9 cellular contexts compared by ENCODE assay signal in the genomic region with DNA sequence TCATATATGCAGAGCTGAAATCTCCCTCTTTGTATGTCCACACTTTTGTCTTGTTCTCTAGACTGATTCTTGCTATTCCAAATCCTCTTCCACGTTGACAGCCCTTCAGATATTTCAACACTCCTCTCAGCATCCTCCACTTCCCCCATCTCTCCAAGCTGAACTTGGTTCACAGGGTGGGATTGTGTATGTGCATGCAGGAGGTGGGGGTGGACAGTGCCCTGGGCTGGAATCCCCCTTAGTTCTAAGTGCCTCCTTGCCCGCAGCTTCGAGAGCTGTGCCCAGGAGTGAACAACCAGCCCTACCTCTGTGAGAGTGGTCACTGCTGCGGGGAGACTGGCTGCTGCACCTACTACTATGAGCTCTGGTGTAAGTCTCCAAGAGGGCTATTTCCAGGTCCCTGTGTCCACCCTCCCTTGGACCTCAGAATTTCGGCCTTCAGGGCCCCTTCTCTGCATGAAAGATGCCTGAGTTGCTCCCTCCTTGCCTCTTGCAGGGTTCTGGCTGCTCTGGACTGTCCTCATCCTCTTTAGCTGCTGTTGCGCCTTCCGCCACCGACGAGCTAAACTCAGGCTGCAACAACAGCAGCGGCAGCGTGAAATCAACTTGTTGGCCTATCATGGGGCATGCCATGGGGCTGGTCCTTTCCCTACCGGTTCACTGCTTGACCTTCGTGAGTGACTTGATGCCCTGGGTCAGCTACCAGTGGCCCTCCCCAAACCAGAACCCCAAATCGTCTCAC. TPM values are rescaled to one million over a fixed set of nuclear protein-coding genes. Genes with fewer than 3 reads are reported as not detected.
DNase-seq lines count a peak whose midpoint lies in the region; ATAC-seq, FAIRE-seq and TF ChIP-seq lines count a peak whose summit lies in the region.
"Had no signal": no experiment of that assay in that cellular context is flagged by ENCODE, and none has a peak within 500 bp of the region (broad histone marks: within the 10 kb centered on the region; RNA-seq: fewer than 3 reads in every experiment).

No MANE protein-coding gene starts in this region.

- no peaks in the 10 kb centered on the region for H3K4me1 ChIP-seq in BE2C
- H3K4me1 ChIP-seq in HEK293 (ENCODE audit: control insufficient read depth, insufficient read depth, low read length), result peaks cover 5% of the 10 kb centered on the region
- peaks cover 10 to 41% of the 10 kb centered on the region in 2 experiments for H3K4me1 ChIP-seq in K562 (replicated peaks in 1 of 2; ENCODE audit: control insufficient read depth in 2 of 2, insufficient read depth in 2 of 2, low read length in 2 of 2)
- H3K4me1 ChIP-seq in mucosa of rectum (ENCODE audit: control insufficient read depth in 2 of 2, insufficient read depth in 2 of 2, low read length in 2 of 2), result peaks cover 31 to 33% of the 10 kb centered on the region in 2 donors

- TF ChIP-seq EP300 in K562 (IDR thresholded peaks at IDR 0.05; ENCODE audit: low read length), result no peak

- in situ Hi-C loops in K562 (cut with MboI), result no loop called here

- DNase-seq in BE2C (no peak), K562 (ENCODE audit: extremely low read depth in 1 of 4, low spot score in 3 of 4) (no peak), frontal cortex (ENCODE audit: low spot score in 2 of 2) (no peak), H54 (ENCODE audit: insufficient read length, low spot score) (no peak)
- no peak for DNase-seq in stimulated activated CD4-positive, alpha-beta T cell treated with anti-CD3 and anti-CD28 coated beads, Interleukin-4, amount 100 ng/mL, for 24 hours
- DNase-seq: effector CD8-positive, alpha-beta T cell had no signal

- H3K36me3 ChIP-seq in BE2C (no peaks in the 10 kb centered on the region; the same call in 1 of the 2 replicates), HEK293 (ENCODE audit: control insufficient read depth in 2 of 2, insufficient read depth in 1 of 2, low read length in 2 of 2) (peaks cover 0 to 35% of the 10 kb centered on the region in 2 experiments; a peak in 1 of 3 replicates), K562 (ENCODE audit: control insufficient read depth, insufficient read depth, low read length) (peaks cover 35% of the 10 kb centered on the region), mucosa of rectum (ENCODE audit: control insufficient read depth in 2 of 2, insufficient read depth in 2 of 2, low read length in 2 of 2) (peaks cover 8 to 20% of the 10 kb centered on the region in 2 donors)

- FAIRE-seq in K562 (lab: Jason Lieb, UNC), result no peak
- FAIRE-seq in frontal cortex (lab: Jason Lieb, UNC), result no peak
- FAIRE-seq in H54 (lab: Jason Lieb, UNC), result no peak

- intact Hi-C loops in K562 (cut with micrococcal nuclease), result no loop called here

- H3K79me2 ChIP-seq in K562 (ENCODE audit: control insufficient read depth, insufficient read depth, low read length), result peaks cover 21% of the 10 kb centered on the region

- 49% methylated on average over 14 of the region's 14 CpGs for WGBS in K562 (ENCODE audit: insufficient coverage, low coverage, missing lambda C conversion rate)

- no peaks in the 10 kb centered on the region for H3K9me1 ChIP-seq in K562 (ENCODE audit: control insufficient read depth, insufficient read depth, low read length)

- no peak overlapping the region for H2AFZ ChIP-seq in K562 (ENCODE audit: low read depth, low read length)

- TF ChIP-seq RAD21 in K562 (CRISPR knock-in tag; conservative IDR thresholded peaks at IDR 0.05 in 1 of 2, IDR thresholded peaks at IDR 0.05 in 1 of 2), result no peak

- TF ChIP-seq CTCF in BE2C (IDR thresholded peaks at IDR 0.05; ENCODE audit: low read depth, low read length) (no peak), HEK293 (tag by site-specific recombination; IDR thresholded peaks at IDR 0.05) (no peak), K562 (IDR thresholded peaks at IDR 0.05 in 2 of 3, conservative IDR thresholded peaks at IDR 0.05 in 1 of 3; ENCODE audit: insufficient read depth in 2 of 3, low read depth in 1 of 3, low read length in 3 of 3) (no peak)

- H3K27me3 ChIP-seq in BE2C (no peaks in the 10 kb centered on the region), K562 (ENCODE audit: control insufficient read depth in 2 of 2, insufficient read depth in 2 of 2, low read length in 2 of 2) (no peaks in the 10 kb centered on the region), mucosa of rectum (ENCODE audit: control insufficient read depth in 2 of 2, insufficient read depth in 2 of 2, low read length in 2 of 2) (no peaks in the 10 kb centered on the region)

- BruUV-seq in K562 (replicated peaks; lab: Mats Ljungman, UMichigan), result no TSS peak

- H3K9ac ChIP-seq in K562 (ENCODE audit: insufficient read depth in 1 of 2, low read depth in 2 of 2, low read length in 2 of 2), result 0 out of 4 replicates have a peak overlapping the region, but pooled peaks of 1 of the 2 experiments have one; percentile 67
- H3K9ac ChIP-seq in mucosa of rectum (ENCODE audit: low read depth in 1 of 2, low read length in 2 of 2), result peak overlapping the region in 1 of 2 donors; percentile 41

- H4K20me1 ChIP-seq in K562 (replicated peaks; ENCODE audit: control insufficient read depth, insufficient read depth, low read length), result no peaks in the 10 kb centered on the region; the same call in 1 of the 2 replicates

- ATAC-seq in K562 (no peak), HG03095 (IDR thresholded peaks at IDR 0.05; ENCODE audit: unreplicated experiment) (no peak)

- POLR2A ChIA-PET in HEK293 (lab: Yijun Ruan, JAX), result interaction anchor here (0.5 to 3.8 kb wide), 11 partner anchors 10 to 130 kb away, joined by 3 to 44 read pairs (median 4); partner anchors contain the start of genes AUP1, CCDC142, HTRA2 and LOXL3
- POLR2A ChIA-PET in K562 (lab: Yijun Ruan, JAX), result interaction anchor here (0.6 to 2.5 kb wide), 6 partner anchors 22 to 433 kb away, joined by 3 to 12 read pairs (median 4); partner anchors contain the start of genes AUP1, C2orf81, HTRA2 and WDR54

- H3K9me3 ChIP-seq in BE2C (no peaks in the 10 kb centered on the region), HEK293 (ENCODE audit: control insufficient read depth, insufficient read depth, low read depth, low read length) (no peaks in the 10 kb centered on the region), K562 (replicated peaks; ENCODE audit: control insufficient read depth, insufficient read depth, low read depth, low read length) (no peaks in the 10 kb centered on the region), mucosa of rectum (ENCODE audit: control insufficient read depth in 2 of 2, low read length in 2 of 2) (no peaks in the 10 kb centered on the region)

- peak; percentile 67 for TF ChIP-seq POLR2A in K562 (conservative IDR thresholded peaks at IDR 0.05)
- TF ChIP-seq POLR2A in H54 (IDR thresholded peaks at IDR 0.05; ENCODE audit: low read depth, low read length), result no peak

- 0 out of 2 replicates have a peak overlapping the region, but pooled peaks have one; percentile 6 for H3K27ac ChIP-seq in HEK293 (ENCODE audit: extremely low read depth, low read depth, low read length)
- no peak overlapping the region for H3K27ac ChIP-seq in K562 (ENCODE audit: extremely low read depth, low read depth, low read length)
- H3K27ac ChIP-seq in mucosa of rectum (ENCODE audit: low read depth in 2 of 2, low read length in 2 of 2), result no peak overlapping the region

- CTCF ChIA-PET in HEK293 (lab: Yijun Ruan, JAX), result interaction anchor here (1.0 kb wide), 1 partner anchor 67 kb away, joined by 3 read pairs; no protein-coding TSS in a partner anchor
- CTCF ChIA-PET in K562 (lab: Yijun Ruan, JAX; ENCODE audit: low intra/inter-chr PET ratio), result no interaction called here

- no peak overlapping the region for H3K4me2 ChIP-seq in K562 (ENCODE audit: insufficient read depth, low read length)

- H3K4me3 ChIP-seq in BE2C (ENCODE audit: low read depth, low read length), result peak overlapping the region; percentile 85; the same call in 1 of the 2 replicates
- H3K4me3 ChIP-seq in HEK293 (ENCODE audit: low read depth, low read length), result peak overlapping the region; percentile 82
- H3K4me3 ChIP-seq in K562, result no peak overlapping the region; the same call in 1 of the 2 replicates
- H3K4me3 ChIP-seq in mucosa of rectum (ENCODE audit: low read length in 2 of 2), result peak overlapping the region; percentile 82 to 91

RNA-seq across cellular contexts. Expression of gene WBP1, which starts 1.3 kb away (rescaled TPM):
- polyA plus RNA-seq in BE2C (2012; ENCODE audit: insufficient read depth, insufficient read length, low read depth), result 160 TPM
- 26.2 and 59.3 TPM in 2 replicates for total RNA-seq in K562 (2011; cell fraction: chromatin; rRNA removed; ENCODE audit: low replicate concordance)
- total RNA-seq in K562 (2011; cell fraction: nucleolus; rRNA removed), result 35.9 and 44.2 TPM in 2 replicates
- 43.1 and 47.5 TPM in 2 replicates for total RNA-seq in K562 (2011; cell fraction: nucleoplasm; rRNA removed)
- total RNA-seq in K562 (2014; rRNA removed) (12.9 and 14.2 TPM in 2 replicates), K562 (2014; rRNA removed; fragmentation: Illumina TruSeq; extraction: Trizol) (6.8 and 9.0 TPM in 2 replicates), K562 (2015; rRNA removed; fragmentation: Illumina TruSeq; extraction: Trizol) (10.3 TPM in 2 replicates), K562 (2021) (21.4 and 21.5 TPM in 2 replicates), frontal cortex (24.9 TPM)
- polyA plus RNA-seq in K562 (2011; rRNA removed) (19.9 and 21.9 TPM in 2 replicates), K562 (2014; fragmentation: Illumina TruSeq; extraction: Trizol) (19.8 and 20.5 TPM in 2 replicates), K562 (2014; fragmentation: Nextera tagmentation; extraction: Ambion mirVana) (1 to 10 TPM; 1.9 to 2.1 TPM), K562 (2014; rRNA removed) (27.7 and 34.5 TPM in 2 replicates)
- 25.5 and 43.6 TPM in 2 replicates for polyA plus RNA-seq in K562 (2011; cell fraction: cytosol; rRNA removed)
- 176 and 310 TPM in 2 replicates for polyA plus RNA-seq in K562 (2011; cell fraction: nucleus; rRNA removed)
- 25.5 and 36.8 TPM in 2 replicates for polyA plus RNA-seq in K562 (2012)
- 5.8 and 7.0 TPM in 2 replicates for polyA minus RNA-seq in K562 (2011; rRNA and poly(A)+ RNA removed)
- 3.4 and 5.9 TPM in 2 replicates for polyA minus RNA-seq in K562 (2011; cell fraction: cytosol; rRNA and poly(A)+ RNA removed)
- 17.2 and 23.6 TPM in 2 replicates for polyA minus RNA-seq in K562 (2011; cell fraction: nucleus; rRNA and poly(A)+ RNA removed)

RNA-seq across cellular contexts. Expression of gene INO80B, which starts 4.7 kb away (rescaled TPM):
- 20.6 TPM for polyA plus RNA-seq in BE2C (2012; ENCODE audit: insufficient read depth, insufficient read length, low read depth)
- 23.9 and 33.5 TPM in 2 replicates for total RNA-seq in K562 (2011; cell fraction: chromatin; rRNA removed; ENCODE audit: low replicate concordance)
- 19.1 and 19.8 TPM in 2 replicates for total RNA-seq in K562 (2011; cell fraction: nucleolus; rRNA removed)
- 14.8 and 21.1 TPM in 2 replicates for total RNA-seq in K562 (2011; cell fraction: nucleoplasm; rRNA removed)
- total RNA-seq in K562 (2014; rRNA removed) (9.0 and 14.3 TPM in 2 replicates), K562 (2014; rRNA removed; fragmentation: Illumina TruSeq; extraction: Trizol) (17.1 and 17.9 TPM in 2 replicates), K562 (2015; rRNA removed; fragmentation: Illumina TruSeq; extraction: Trizol) (9.9 and 10.6 TPM in 2 replicates), K562 (2021) (18.4 and 22.6 TPM in 2 replicates), frontal cortex (9.8 TPM)
- polyA plus RNA-seq in K562 (2011; rRNA removed) (5.9 and 8.9 TPM in 2 replicates), K562 (2014; fragmentation: Illumina TruSeq; extraction: Trizol) (8.5 and 10.0 TPM in 2 replicates), K562 (2014; fragmentation: Nextera tagmentation; extraction: Ambion mirVana) (under 1 TPM; 0.41 to 0.66 TPM), K562 (2014; rRNA removed) (11.0 and 11.5 TPM in 2 replicates)
- 1.9 and 5.8 TPM in 2 replicates for polyA plus RNA-seq in K562 (2011; cell fraction: cytosol; rRNA removed)
- polyA plus RNA-seq in K562 (2011; cell fraction: nucleus; rRNA removed), result 33.7 and 52.6 TPM in 2 replicates
- 11.7 and 21.7 TPM in 2 replicates for polyA plus RNA-seq in K562 (2012)
- 3.9 and 8.4 TPM in 2 replicates for polyA minus RNA-seq in K562 (2011; rRNA and poly(A)+ RNA removed)
- 0.95 TPM in 1 of 2 replicates, not detected in the other for polyA minus RNA-seq in K562 (2011; cell fraction: cytosol; rRNA and poly(A)+ RNA removed)
- polyA minus RNA-seq in K562 (2011; cell fraction: nucleus; rRNA and poly(A)+ RNA removed), result 11.1 and 15.1 TPM in 2 replicates

RNA-seq across cellular contexts. Expression of gene MOGS, which starts 5.6 kb away (rescaled TPM):
- polyA plus RNA-seq in BE2C (2012; ENCODE audit: insufficient read depth, insufficient read length, low read depth), result 65.7 TPM
- 113 and 233 TPM in 2 replicates for total RNA-seq in K562 (2011; cell fraction: chromatin; rRNA removed; ENCODE audit: low replicate concordance)
- total RNA-seq in K562 (2011; cell fraction: nucleolus; rRNA removed), result 186 and 214 TPM in 2 replicates
- 140 and 145 TPM in 2 replicates for total RNA-seq in K562 (2011; cell fraction: nucleoplasm; rRNA removed)
- total RNA-seq in K562 (2014; rRNA removed) (44.5 and 51.0 TPM in 2 replicates), K562 (2014; rRNA removed; fragmentation: Illumina TruSeq; extraction: Trizol) (22.2 and 29.4 TPM in 2 replicates), K562 (2015; rRNA removed; fragmentation: Illumina TruSeq; extraction: Trizol) (35.3 TPM in 2 replicates), K562 (2021) (61.2 and 62.3 TPM in 2 replicates), frontal cortex (26.9 TPM)
- polyA plus RNA-seq in K562 (2011; rRNA removed) (34.2 and 46.0 TPM in 2 replicates), K562 (2014; fragmentation: Illumina TruSeq; extraction: Trizol) (47.1 and 49.4 TPM in 2 replicates), K562 (2014; fragmentation: Nextera tagmentation; extraction: Ambion mirVana) (1 to 10 TPM; 1.6 to 3.5 TPM), K562 (2014; rRNA removed) (49.3 and 52.5 TPM in 2 replicates)
- polyA plus RNA-seq in K562 (2011; cell fraction: cytosol; rRNA removed), result 30.1 and 59.5 TPM in 2 replicates
- polyA plus RNA-seq in K562 (2011; cell fraction: nucleus; rRNA removed), result 204 and 279 TPM in 2 replicates
- 55.5 and 58.2 TPM in 2 replicates for polyA plus RNA-seq in K562 (2012)
- polyA minus RNA-seq in K562 (2011; rRNA and poly(A)+ RNA removed), result 25.0 and 27.6 TPM in 2 replicates
- 31.5 and 32.4 TPM in 2 replicates for polyA minus RNA-seq in K562 (2011; cell fraction: cytosol; rRNA and poly(A)+ RNA removed)
- polyA minus RNA-seq in K562 (2011; cell fraction: nucleus; rRNA and poly(A)+ RNA removed), result 21.4 and 22.1 TPM in 2 replicates

RNA-seq across cellular contexts. Expression of gene MRPL53, which starts 12.9 kb away (rescaled TPM):
- polyA plus RNA-seq in BE2C (2012; ENCODE audit: insufficient read depth, insufficient read length, low read depth), result 238 TPM
- 18.9 and 39.7 TPM in 2 replicates for total RNA-seq in K562 (2011; cell fraction: chromatin; rRNA removed; ENCODE audit: low replicate concordance)
- 42.7 and 46.7 TPM in 2 replicates for total RNA-seq in K562 (2011; cell fraction: nucleolus; rRNA removed)
- 23.2 and 28.7 TPM in 2 replicates for total RNA-seq in K562 (2011; cell fraction: nucleoplasm; rRNA removed)
- total RNA-seq in K562 (2014; rRNA removed) (60.8 and 68.2 TPM in 2 replicates), K562 (2014; rRNA removed; fragmentation: Illumina TruSeq; extraction: Trizol) (14.5 and 18.2 TPM in 2 replicates), K562 (2015; rRNA removed; fragmentation: Illumina TruSeq; extraction: Trizol) (45.7 and 46.4 TPM in 2 replicates), K562 (2021) (80.8 and 87.9 TPM in 2 replicates), frontal cortex (14.3 TPM)
- polyA plus RNA-seq in K562 (2011; rRNA removed) (15.1 and 20.0 TPM in 2 replicates), K562 (2014; fragmentation: Illumina TruSeq; extraction: Trizol) (11.5 and 37.5 TPM in 2 replicates), K562 (2014; fragmentation: Nextera tagmentation; extraction: Ambion mirVana) (10 to 100 TPM; 24.3 to 41.1 TPM), K562 (2014; rRNA removed) (53.9 and 84.3 TPM in 2 replicates)
- polyA plus RNA-seq in K562 (2011; cell fraction: cytosol; rRNA removed), result 23.7 and 82.7 TPM in 2 replicates
- 16.1 and 33.6 TPM in 2 replicates for polyA plus RNA-seq in K562 (2011; cell fraction: nucleus; rRNA removed)
- 72.4 and 72.9 TPM in 2 replicates for polyA plus RNA-seq in K562 (2012)
- 4.9 and 8.8 TPM in 2 replicates for polyA minus RNA-seq in K562 (2011; rRNA and poly(A)+ RNA removed)
- polyA minus RNA-seq in K562 (2011; cell fraction: cytosol; rRNA and poly(A)+ RNA removed), result 18.4 and 20.1 TPM in 2 replicates
- 10.9 and 12.3 TPM in 2 replicates for polyA minus RNA-seq in K562 (2011; cell fraction: nucleus; rRNA and poly(A)+ RNA removed)

RNA-seq across cellular contexts. Expression of gene RTKN, which starts 17.8 kb away (rescaled TPM):
- polyA plus RNA-seq in BE2C (2012; ENCODE audit: insufficient read depth, insufficient read length, low read depth), result 12.9 TPM
- 18.5 and 26.2 TPM in 2 replicates for total RNA-seq in K562 (2011; cell fraction: chromatin; rRNA removed; ENCODE audit: low replicate concordance)
- 17.4 and 18.7 TPM in 2 replicates for total RNA-seq in K562 (2011; cell fraction: nucleolus; rRNA removed)
- total RNA-seq in K562 (2011; cell fraction: nucleoplasm; rRNA removed), result 15.6 and 20.5 TPM in 2 replicates
- total RNA-seq in K562 (2014; rRNA removed), result 6.1 and 6.7 TPM in 2 replicates
- 1.9 and 2.6 TPM in 2 replicates for total RNA-seq in K562 (2014; rRNA removed; fragmentation: Illumina TruSeq; extraction: Trizol)
- 2.1 and 3.6 TPM in 2 replicates for total RNA-seq in K562 (2015; rRNA removed; fragmentation: Illumina TruSeq; extraction: Trizol)
- total RNA-seq in K562 (2021), result 6.8 and 6.9 TPM in 2 replicates
- 2.7 and 3.6 TPM in 2 replicates for polyA plus RNA-seq in K562 (2011; rRNA removed)
- 2.7 and 4.9 TPM in 2 replicates for polyA plus RNA-seq in K562 (2011; cell fraction: cytosol; rRNA removed)
- polyA plus RNA-seq in K562 (2011; cell fraction: nucleus; rRNA removed), result 21.0 and 31.3 TPM in 2 replicates
- polyA plus RNA-seq in K562 (2012), result 4.8 and 6.7 TPM in 2 replicates
- 3.7 and 5.0 TPM in 2 replicates for polyA plus RNA-seq in K562 (2014; fragmentation: Illumina TruSeq; extraction: Trizol)
- under 1 TPM; 0.14 to 0.22 TPM for polyA plus RNA-seq in K562 (2014; fragmentation: Nextera tagmentation; extraction: Ambion mirVana)
- 3.7 and 4.9 TPM in 2 replicates for polyA plus RNA-seq in K562 (2014; rRNA removed)
- 2.1 and 2.5 TPM in 2 replicates for polyA minus RNA-seq in K562 (2011; rRNA and poly(A)+ RNA removed)
- 2.4 and 2.9 TPM in 2 replicates for polyA minus RNA-seq in K562 (2011; cell fraction: cytosol; rRNA and poly(A)+ RNA removed)
- polyA minus RNA-seq in K562 (2011; cell fraction: nucleus; rRNA and poly(A)+ RNA removed), result 8.8 and 11.4 TPM in 2 replicates
- total RNA-seq in frontal cortex, result 2.9 TPM
